8 cellular contexts compared by ENCODE assay signal in genomic region chr2:76197842-76198448, GRCh38.
DNase-seq lines count a peak whose midpoint lies in the region; ATAC-seq and TF ChIP-seq lines count a peak whose summit lies in the region.

No MANE protein-coding gene starts in this region.

- CTCF ChIA-PET in activated naive CD4-positive, alpha-beta T cell treated with anti-CD3 and anti-CD28 coated beads for 36 hours (lab: Charles Lee), result interaction anchor here (0.9 to 1.2 kb wide), 2 partner anchors 53 to 263 kb away, joined by 3 to 4 read pairs; no protein-coding TSS in a partner anchor

- no peaks in the 10 kb centered on the region for H3K79me2 ChIP-seq in hepatocyte

- H3K27me3 Mint-ChIP-seq in activated naive CD4-positive, alpha-beta T cell treated with anti-CD3 and anti-CD28 coated beads for 36 hours (ENCODE audit: low read depth), result no peaks in the 10 kb centered on the region

- DNase-seq in A172 (ENCODE audit: low spot score) (peak; percentile 76), EL (peak; percentile 22), NCI-H510A treated with DMSO at 0.1 percent for 48 hours (lab: John Stamatoyannopoulos, UW) (peak; percentile 55), hepatocyte (ENCODE audit: low spot score) (peak; percentile 86)
- DNase-seq in activated naive CD4-positive, alpha-beta T cell treated with anti-CD3 and anti-CD28 coated beads for 36 hours, result peak; percentile 58
- DNase-seq in stimulated activated CD4-positive, alpha-beta T cell treated with anti-CD3 and anti-CD28 coated beads, Interleukin-12 subunit alpha, Interleukin-12 subunit beta, amount 100 ng/mL, for 4 hours, result peak; percentile 22

- peak; percentile 77 for ATAC-seq in HG02759 (IDR thresholded peaks at IDR 0.05; ENCODE audit: unreplicated experiment)
- no peak for ATAC-seq in HG03108 (IDR thresholded peaks at IDR 0.05; ENCODE audit: unreplicated experiment)

- no peaks in the 10 kb centered on the region for H3K9me3 Mint-ChIP-seq in activated naive CD4-positive, alpha-beta T cell treated with anti-CD3 and anti-CD28 coated beads for 36 hours

- no peaks in the 10 kb centered on the region for H4K20me1 ChIP-seq in hepatocyte (ENCODE audit: insufficient read depth, poor library complexity, severe bottlenecking)

- no peak overlapping the region for H3K27ac Mint-ChIP-seq in activated naive CD4-positive, alpha-beta T cell treated with anti-CD3 and anti-CD28 coated beads for 36 hours

- H3K36me3 ChIP-seq in hepatocyte (replicated peaks; ENCODE audit: insufficient read depth, low read depth), result no peaks in the 10 kb centered on the region

- WGBS in hepatocyte (ENCODE audit: low lambda C conversion rate, missing lambda C conversion rate), result 35% methylated on average over 7 of the region's 7 CpGs

- peak; percentile 71 for TF ChIP-seq CTCF in hepatocyte (IDR thresholded peaks at IDR 0.05; ENCODE audit: poor library complexity)

- no peaks in the 10 kb centered on the region for H3K36me3 Mint-ChIP-seq in activated naive CD4-positive, alpha-beta T cell treated with anti-CD3 and anti-CD28 coated beads for 36 hours (ENCODE audit: low read depth)

- H3K4me3 Mint-ChIP-seq in activated naive CD4-positive, alpha-beta T cell treated with anti-CD3 and anti-CD28 coated beads for 36 hours, result no peak overlapping the region

- no peak overlapping the region for H3K4me3 ChIP-seq in hepatocyte

- peak overlapping the region; percentile 23 for H2AFZ ChIP-seq in hepatocyte

- no peak overlapping the region for H3K27ac ChIP-seq in hepatocyte

- H3K27me3 ChIP-seq in hepatocyte, result no peaks in the 10 kb centered on the region

- H3K4me1 ChIP-seq in hepatocyte (ENCODE audit: insufficient read depth), result peaks cover 6% of the 10 kb centered on the region

- H3K9me2 ChIP-seq in hepatocyte (replicated peaks; ENCODE audit: insufficient read depth), result no peaks in the 10 kb centered on the region

- H3K9me3 ChIP-seq in hepatocyte (ENCODE audit: low read depth), result no peaks in the 10 kb centered on the region

- no peak overlapping the region for H3K4me2 ChIP-seq in hepatocyte

- no peaks in the 10 kb centered on the region for H3K4me1 Mint-ChIP-seq in activated naive CD4-positive, alpha-beta T cell treated with anti-CD3 and anti-CD28 coated beads for 36 hours (ENCODE audit: low read depth)

- intact Hi-C loops in activated naive CD4-positive, alpha-beta T cell treated with anti-CD3 and anti-CD28 coated beads for 36 hours (cut with micrococcal nuclease), result no loop called here

Comparison
In these comparisons a context has a peak if more than half of its experiments do, and no peak if none do; other contexts are left out.
1. DNase-seq: peak in every context shown above with its lines; median percentile 86 in hepatocyte; 76 in A172; 58 in activated naive CD4-positive, alpha-beta T cell treated with anti-CD3 and anti-CD28 coated beads for 36 hours; 55 in NCI-H510A treated with DMSO at 0.1 percent for 48 hours; 22 in EL; 22 in stimulated activated CD4-positive, alpha-beta T cell treated with anti-CD3 and anti-CD28 coated beads, Interleukin-12 subunit alpha, Interleukin-12 subunit beta, amount 100 ng/mL, for 4 hours.